Comparison of ENCODE assay signal across 1 cellular context in genomic region chr2:240560084-240560479, GRCh38.
TF ChIP-seq lines count a peak whose summit lies in the region.

Gene DUSP28, plus strand, starts transcription at chr2:240560357. Its CDS starts 328 bp downstream, at chr2:240560685.

TF ChIP-seq in HepG2, 621 proteins besides CTCF, POLR2A, EP300 and RAD21 (continued from another document and continues in another):
- peak; percentile 91 for TF ChIP-seq ZHX1 (CRISPR knock-in tag; IDR thresholded peaks at IDR 0.05; ENCODE audit: low read depth)
- TF ChIP-seq ZNF878 (CRISPR knock-in tag; IDR thresholded peaks at IDR 0.05): peak; percentile 88; the same call in 1 of the 2 replicates
- peak; percentile 66; the same call in 1 of the 2 replicates for TF ChIP-seq CBX5 (CRISPR knock-in tag; IDR thresholded peaks at IDR 0.05; ENCODE audit: borderline replicate concordance)
- TF ChIP-seq HNRNPH1 (optimal IDR thresholded peaks at IDR 0.05; ENCODE audit: low read depth, low read length): no peak
- TF ChIP-seq ZNF451 (CRISPR knock-in tag; IDR thresholded peaks at IDR 0.05): no peak
- TF ChIP-seq WIZ (CRISPR knock-in tag; IDR thresholded peaks at IDR 0.05): peak; percentile 58
- TF ChIP-seq ZNF280B (CRISPR knock-in tag; IDR thresholded peaks at IDR 0.05; ENCODE audit: borderline replicate concordance): peak; percentile 90
- peak; percentile 26; the same call in 1 of the 2 replicates for TF ChIP-seq ETV5 (CRISPR knock-in tag; IDR thresholded peaks at IDR 0.05; ENCODE audit: borderline replicate concordance)
- TF ChIP-seq HNRNPL (IDR thresholded peaks at IDR 0.05; ENCODE audit: low read depth, low read length): 0 out of 2 replicates have a peak, but pooled peaks have one; percentile 50
- TF ChIP-seq GLI4 (CRISPR knock-in tag; IDR thresholded peaks at IDR 0.05; ENCODE audit: borderline replicate concordance): no peak
- TF ChIP-seq ATF1 (CRISPR knock-in tag; IDR thresholded peaks at IDR 0.05): no peak
- TF ChIP-seq HCFC1 (IDR thresholded peaks at IDR 0.05; ENCODE audit: low read depth, low read length): no peak
- peak; percentile 63; the same call in 1 of the 2 replicates for TF ChIP-seq E2F5 (CRISPR knock-in tag; conservative IDR thresholded peaks at IDR 0.05)
- peak; percentile 82; the same call in 1 of the 2 replicates for TF ChIP-seq ZSCAN21 (CRISPR knock-in tag; IDR thresholded peaks at IDR 0.05; ENCODE audit: borderline replicate concordance)
- no peak for TF ChIP-seq XBP1 (CRISPR knock-in tag; IDR thresholded peaks at IDR 0.05)
- no peak; the same call in 1 of the 2 replicates for TF ChIP-seq SNAPC2 (CRISPR knock-in tag; IDR thresholded peaks at IDR 0.05)
- TF ChIP-seq NR2F6 (IDR thresholded peaks at IDR 0.05): no peak
- TF ChIP-seq NR2F6 (CRISPR knock-in tag; IDR thresholded peaks at IDR 0.05): peak; percentile 49; the same call in 1 of the 2 replicates
- TF ChIP-seq GABPB1 (CRISPR knock-in tag; IDR thresholded peaks at IDR 0.05): peak; percentile 80
- no peak for TF ChIP-seq ZNF17 (CRISPR knock-in tag; IDR thresholded peaks at IDR 0.05)
- TF ChIP-seq CHD2 (IDR thresholded peaks at IDR 0.05; ENCODE audit: low read depth, low read length): no peak
- no peak for TF ChIP-seq ZNF512B (CRISPR knock-in tag; IDR thresholded peaks at IDR 0.05; ENCODE audit: borderline replicate concordance)
- TF ChIP-seq ZNF343 (CRISPR knock-in tag; IDR thresholded peaks at IDR 0.05): no peak; the same call in 1 of the 2 replicates
- TF ChIP-seq DRAP1 (CRISPR knock-in tag; IDR thresholded peaks at IDR 0.05): peak; percentile 90
- TF ChIP-seq XRCC5 (optimal IDR thresholded peaks at IDR 0.05; ENCODE audit: low read length): peak; percentile 12
- TF ChIP-seq ZBTB1 (CRISPR knock-in tag; IDR thresholded peaks at IDR 0.05; ENCODE audit: borderline replicate concordance): no peak
- peak; percentile 82 for TF ChIP-seq TAF1 (CRISPR knock-in tag; IDR thresholded peaks at IDR 0.05)
- no peak for TF ChIP-seq ZNF136 (CRISPR knock-in tag; IDR thresholded peaks at IDR 0.05; ENCODE audit: low read depth)
- TF ChIP-seq BHLHE40 (IDR thresholded peaks at IDR 0.05; ENCODE audit: low read length): peak; percentile 74
- TF ChIP-seq NRL (CRISPR knock-in tag; IDR thresholded peaks at IDR 0.05; ENCODE audit: borderline replicate concordance): peak; percentile 83; the same call in 1 of the 2 replicates
- TF ChIP-seq TOE1 (CRISPR knock-in tag; IDR thresholded peaks at IDR 0.05): no peak; the same call in 1 of the 2 replicates
- TF ChIP-seq ZNF446 (CRISPR knock-in tag; IDR thresholded peaks at IDR 0.05): no peak
- peak; percentile 67; the same call in 1 of the 2 replicates for TF ChIP-seq CREB3 (CRISPR knock-in tag; IDR thresholded peaks at IDR 0.05)
- TF ChIP-seq ZNF431 (CRISPR knock-in tag; IDR thresholded peaks at IDR 0.05; ENCODE audit: borderline replicate concordance, low read depth): no peak; the same call in 1 of the 2 replicates
- TF ChIP-seq FLYWCH1 (CRISPR knock-in tag; IDR thresholded peaks at IDR 0.05): no peak
- no peak for TF ChIP-seq ZBTB33 (CRISPR knock-in tag; IDR thresholded peaks at IDR 0.05)
- TF ChIP-seq ZSCAN29 (CRISPR knock-in tag; conservative IDR thresholded peaks at IDR 0.05): no peak
- peak; percentile 41; the same call in 1 of the 2 replicates for TF ChIP-seq ONECUT2 (CRISPR knock-in tag; IDR thresholded peaks at IDR 0.05)
- peak; percentile 53; the same call in 1 of the 2 replicates for TF ChIP-seq SP2 (CRISPR knock-in tag; IDR thresholded peaks at IDR 0.05)
- TF ChIP-seq ZBTB49 (CRISPR knock-in tag; IDR thresholded peaks at IDR 0.05; ENCODE audit: borderline replicate concordance): no peak
- TF ChIP-seq ZFX (CRISPR knock-in tag; IDR thresholded peaks at IDR 0.05; ENCODE audit: low read depth): peak; percentile 75; the same call in 1 of the 2 replicates
- no peak; the same call in 1 of the 2 replicates for TF ChIP-seq ZXDC (CRISPR knock-in tag; IDR thresholded peaks at IDR 0.05)
- TF ChIP-seq MED8 (CRISPR knock-in tag; IDR thresholded peaks at IDR 0.05; ENCODE audit: insufficient replicate concordance): peak; percentile 59
